In the genomic region with DNA sequence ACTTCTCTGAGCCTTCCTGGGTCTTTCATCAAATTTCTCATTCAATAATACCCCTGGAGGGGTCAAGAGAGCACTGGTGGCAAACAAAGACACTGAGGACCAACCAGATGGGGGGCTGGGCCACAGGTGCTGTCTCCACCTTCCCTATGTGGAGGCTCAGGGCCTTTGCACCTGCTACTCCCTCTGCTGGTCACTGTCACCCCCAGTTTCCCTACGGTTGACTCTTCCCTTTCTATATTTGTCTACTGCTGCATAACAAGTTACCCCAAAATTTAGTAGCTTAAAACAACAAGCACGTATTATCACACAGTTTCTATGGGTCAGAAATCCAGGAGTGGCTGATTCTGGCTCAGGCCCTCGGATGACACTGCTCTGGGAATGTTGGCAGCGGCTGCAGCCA, we compare ENCODE assay signal across 14 cellular contexts.
DNase-seq lines count a peak whose midpoint lies in the region; ATAC-seq and TF ChIP-seq lines count a peak whose summit lies in the region.
"Had no signal": no experiment of that assay in that cellular context is flagged by ENCODE, and none has a peak within 500 bp of the region (broad histone marks: within the 10 kb centered on the region; RNA-seq: fewer than 3 reads in every experiment).

No MANE protein-coding gene starts in this region.

- no peaks in the 10 kb centered on the region for H4K20me1 ChIP-seq in SK-N-SH (ENCODE audit: insufficient read depth)
- no peaks in the 10 kb centered on the region for H4K20me1 ChIP-seq in Karpas-422 (ENCODE audit: insufficient read depth, low read depth, low read length)

- H3K4me1 Mint-ChIP-seq in activated naive CD4-positive, alpha-beta T cell treated with anti-CD3 and anti-CD28 coated beads, Interleukin-2, amount 10 ng/mL, durations not matched to agents 7 days and 5 days: peaks cover 4% of the 10 kb centered on the region

- no peak overlapping the region for H3K27ac Mint-ChIP-seq in activated naive CD4-positive, alpha-beta T cell treated with anti-CD3 and anti-CD28 coated beads, Interleukin-2, amount 10 ng/mL, durations not matched to agents 7 days and 5 days
- H3K27ac Mint-ChIP-seq: activated T-cell treated with anti-CD3 and anti-CD28 coated beads, Interleukin-2, amount 50 U/mL, for 24 hours; CD4-positive, alpha-beta T cell had no signal

- no peak overlapping the region for H2AFZ ChIP-seq in SK-N-SH (ENCODE audit: low read depth)
- no peak overlapping the region for H2AFZ ChIP-seq in Karpas-422 (ENCODE audit: low read length)
- H2AFZ ChIP-seq: neural progenitor cell had no signal

- H3K4me1 ChIP-seq in SK-N-SH (ENCODE audit: control insufficient read depth in 1 of 2, insufficient read depth in 2 of 2, low read depth in 1 of 2, low read length in 1 of 2) (peaks cover 0 to 36% of the 10 kb centered on the region in 2 experiments; a peak in 1 of 4 replicates), Karpas-422 (ENCODE audit: low read length) (peaks cover 9% of the 10 kb centered on the region)

- DNase-seq in SK-N-SH (no peak), Karpas-422 (peak; percentile 47), cerebellum (ENCODE audit: low spot score) (no peak)
- DNase-seq in activated naive CD4-positive, alpha-beta T cell treated with anti-CD3 and anti-CD28 coated beads, Interleukin-2, amount 10 ng/mL, durations not matched to agents 7 days and 5 days: peak; percentile 57
- DNase-seq in stimulated activated CD4-positive, alpha-beta T cell treated with anti-CD3 and anti-CD28 coated beads, Interleukin-15, amount 100 ng/mL, for 24 hours: peak; percentile 50
- DNase-seq in stimulated activated naive CD4-positive, alpha-beta T cell treated with Interleukin-2 at 50 U/mL for 16 hours (lab: John Stamatoyannopoulos, UW): no peak
- DNase-seq: 8988T; activated T-cell treated with anti-CD3 and anti-CD28 coated beads, Interleukin-2, amount 50 U/mL, for 24 hours; CD4-positive, alpha-beta T cell; NCI-H2171 had no signal

- H3K9ac ChIP-seq in SK-N-SH: no peak overlapping the region
- no peak overlapping the region for H3K9ac ChIP-seq in Karpas-422 (ENCODE audit: low read length)
- H3K9ac ChIP-seq: neural progenitor cell had no signal

- H3K9me2 ChIP-seq in SK-N-SH (no peaks in the 10 kb centered on the region), Karpas-422 (replicated peaks; ENCODE audit: insufficient read depth, low read length) (no peaks in the 10 kb centered on the region)

- H3K4me3 ChIP-seq in SK-N-SH (ENCODE audit: low read depth in 2 of 2, low read length in 1 of 2): no peak overlapping the region
- no peak overlapping the region for H3K4me3 ChIP-seq in Karpas-422 (ENCODE audit: low read length)
- H3K4me3 ChIP-seq: neural progenitor cell, SK-N-MC had no signal

- POLR2A ChIA-PET in SK-N-SH (lab: Yijun Ruan, JAX): no interaction called here

- H3K27me3 Mint-ChIP-seq in activated naive CD4-positive, alpha-beta T cell treated with anti-CD3 and anti-CD28 coated beads, Interleukin-2, amount 10 ng/mL, durations not matched to agents 7 days and 5 days: peaks cover 74% of the 10 kb centered on the region
- H3K27me3 Mint-ChIP-seq: activated T-cell treated with anti-CD3 and anti-CD28 coated beads, Interleukin-2, amount 50 U/mL, for 24 hours; CD4-positive, alpha-beta T cell had no signal

- H3K27ac ChIP-seq in SK-N-SH (ENCODE audit: low read depth in 2 of 2, low read length in 1 of 2) (no peak overlapping the region; a peak in 1 of 4 replicates), Karpas-422 (ENCODE audit: low read length) (no peak overlapping the region)
- H3K27ac ChIP-seq: neural progenitor cell had no signal

- TF ChIP-seq RAD21 in SK-N-SH (IDR thresholded peaks at IDR 0.05; ENCODE audit: low read length): no peak

- H3K4me2 ChIP-seq in SK-N-SH (no peak overlapping the region), Karpas-422 (ENCODE audit: low read depth, low read length, poor library complexity, severe bottlenecking) (no peak overlapping the region)
- H3K4me2 ChIP-seq: neural progenitor cell had no signal

- 51% methylated on average over 4 of the region's 4 CpGs for WGBS in SK-N-SH (ENCODE audit: low lambda C conversion rate)

- H3K4me3 Mint-ChIP-seq in activated naive CD4-positive, alpha-beta T cell treated with anti-CD3 and anti-CD28 coated beads, Interleukin-2, amount 10 ng/mL, durations not matched to agents 7 days and 5 days: no peak overlapping the region
- H3K4me3 Mint-ChIP-seq: activated T-cell treated with anti-CD3 and anti-CD28 coated beads, Interleukin-2, amount 50 U/mL, for 24 hours; CD4-positive, alpha-beta T cell; neural progenitor cell had no signal

- CTCF ChIA-PET in SK-N-SH (lab: Yijun Ruan, JAX): no interaction called here
- CTCF ChIA-PET in activated naive CD4-positive, alpha-beta T cell treated with anti-CD3 and anti-CD28 coated beads, Interleukin-2, amount 10 ng/mL, durations not matched to agents 7 days and 5 days (lab: Charles Lee): interaction anchor here (1.3 to 2.9 kb wide), 3 partner anchors 14 to 32 kb away, joined by 3 to 10 read pairs (median 3); no protein-coding TSS in a partner anchor

- H3K27me3 ChIP-seq in SK-N-SH (ENCODE audit: insufficient read depth) (peaks cover 4% of the 10 kb centered on the region; the same call in 1 of the 2 replicates), Karpas-422 (ENCODE audit: low read length) (no peaks in the 10 kb centered on the region)
- H3K27me3 ChIP-seq: neural progenitor cell had no signal

- H3K9me3 ChIP-seq in SK-N-SH (no peaks in the 10 kb centered on the region), Karpas-422 (ENCODE audit: low read length) (no peaks in the 10 kb centered on the region)

- no peak for TF ChIP-seq EP300 in SK-N-SH (IDR thresholded peaks at IDR 0.05; ENCODE audit: borderline replicate concordance in 1 of 2, low read depth in 1 of 2, low read length in 1 of 2)

- H3K79me2 ChIP-seq in SK-N-SH (ENCODE audit: insufficient read depth) (no peaks in the 10 kb centered on the region), Karpas-422 (ENCODE audit: low read length) (no peaks in the 10 kb centered on the region)

- H3K36me3 Mint-ChIP-seq in activated naive CD4-positive, alpha-beta T cell treated with anti-CD3 and anti-CD28 coated beads, Interleukin-2, amount 10 ng/mL, durations not matched to agents 7 days and 5 days: no peaks in the 10 kb centered on the region
- H3K36me3 Mint-ChIP-seq: neural progenitor cell had no signal

- no peaks in the 10 kb centered on the region for H3K9me3 Mint-ChIP-seq in activated naive CD4-positive, alpha-beta T cell treated with anti-CD3 and anti-CD28 coated beads, Interleukin-2, amount 10 ng/mL, durations not matched to agents 7 days and 5 days
- H3K9me3 Mint-ChIP-seq: activated T-cell treated with anti-CD3 and anti-CD28 coated beads, Interleukin-2, amount 50 U/mL, for 24 hours; CD4-positive, alpha-beta T cell; neural progenitor cell had no signal

- H3K36me3 ChIP-seq in SK-N-SH (replicated peaks in 1 of 2; ENCODE audit: control insufficient read depth in 1 of 2, insufficient read depth in 2 of 2, low read length in 1 of 2) (no peaks in the 10 kb centered on the region), Karpas-422 (ENCODE audit: insufficient read depth, low read length) (no peaks in the 10 kb centered on the region)
- H3K36me3 ChIP-seq: neural progenitor cell had no signal

- ATAC-seq in SK-N-SH treated with all-trans-retinoic acid at 6 μM for 48 hours: no peak
- ATAC-seq in HG02678 (IDR thresholded peaks at IDR 0.05; ENCODE audit: unreplicated experiment): no peak

- no peaks in the 10 kb centered on the region for H3F3A ChIP-seq in SK-N-SH (replicated peaks; ENCODE audit: insufficient read depth)

- TF ChIP-seq CTCF in SK-N-SH (IDR thresholded peaks at IDR 0.05): 0 out of 2 replicates have a peak, but pooled peaks have one; percentile 18

TF ChIP-seq in SK-N-SH, 30 proteins besides CTCF, POLR2A, EP300 and RAD21 (continues in another document):
- TF ChIP-seq SIN3A (IDR thresholded peaks at IDR 0.05; ENCODE audit: borderline replicate concordance, low read depth, low read length) (no peak), NRF1 (IDR thresholded peaks at IDR 0.05; ENCODE audit: low read depth, low read length) (no peak), MEF2A (IDR thresholded peaks at IDR 0.05; ENCODE audit: borderline replicate concordance, low read depth) (no peak), YY1 (IDR thresholded peaks at IDR 0.05; ENCODE audit: low read depth) (no peak)
- TF ChIP-seq, protein P1, sequence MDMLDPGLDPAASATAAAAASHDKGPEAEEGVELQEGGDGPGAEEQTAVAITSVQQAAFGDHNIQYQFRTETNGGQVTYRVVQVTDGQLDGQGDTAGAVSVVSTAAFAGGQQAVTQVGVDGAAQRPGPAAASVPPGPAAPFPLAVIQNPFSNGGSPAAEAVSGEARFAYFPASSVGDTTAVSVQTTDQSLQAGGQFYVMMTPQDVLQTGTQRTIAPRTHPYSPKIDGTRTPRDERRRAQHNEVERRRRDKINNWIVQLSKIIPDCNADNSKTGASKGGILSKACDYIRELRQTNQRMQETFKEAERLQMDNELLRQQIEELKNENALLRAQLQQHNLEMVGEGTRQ (IDR thresholded peaks at IDR 0.05; ENCODE audit: borderline replicate concordance, low read depth, low read length): no peak

TF ChIP-seq in SK-N-SH treated with all-trans-retinoic acid at 6 μM for 48 hours, 23 proteins besides CTCF, POLR2A, EP300 and RAD21:
- TF ChIP-seq GLIS3 (CRISPR knock-in tag; IDR thresholded peaks at IDR 0.05) (no peak), ZFP3 (CRISPR knock-in tag; IDR thresholded peaks at IDR 0.05) (no peak), PATZ1 (CRISPR knock-in tag; IDR thresholded peaks at IDR 0.05; ENCODE audit: borderline replicate concordance) (no peak), BACH2 (CRISPR knock-in tag; IDR thresholded peaks at IDR 0.05; ENCODE audit: borderline replicate concordance) (no peak), ZNF565 (CRISPR knock-in tag; conservative IDR thresholded peaks at IDR 0.05; ENCODE audit: low read depth) (no peak), PPARA (CRISPR knock-in tag; IDR thresholded peaks at IDR 0.05; ENCODE audit: borderline replicate concordance) (no peak), ESRRG (CRISPR knock-in tag; IDR thresholded peaks at IDR 0.05) (no peak)

Comparison
In these comparisons a context has a peak if more than half of its experiments do, and no peak if none do; other contexts are left out.
1. DNase-seq: peak in Karpas-422 (single experiment), activated naive CD4-positive, alpha-beta T cell treated with anti-CD3 and anti-CD28 coated beads, Interleukin-2, amount 10 ng/mL, durations not matched to agents 7 days and 5 days (single experiment) and stimulated activated CD4-positive, alpha-beta T cell treated with anti-CD3 and anti-CD28 coated beads, Interleukin-15, amount 100 ng/mL, for 24 hours (single experiment); none in SK-N-SH (single experiment), cerebellum (single experiment) and stimulated activated naive CD4-positive, alpha-beta T cell treated with Interleukin-2 at 50 U/mL for 16 hours (single experiment).